ENCODE assay signal across 10 cellular contexts in genomic region chr12:52279683-52280318, GRCh38. TPM values are rescaled to one million over a fixed set of nuclear protein-coding genes. Genes with fewer than 3 reads are reported as not detected.
A peak's percentile ranks its signal among the peaks of the same experiment; 100 is the strongest.
DNase-seq lines count a peak whose midpoint lies in the region; ATAC-seq, FAIRE-seq and TF ChIP-seq lines count a peak whose summit lies in the region.
"Had no signal": no experiment of that assay in that cellular context is flagged by ENCODE, and none has a peak within 500 bp of the region (broad histone marks: within the 10 kb centered on the region; RNA-seq: fewer than 3 reads in every experiment).

No MANE protein-coding gene starts in this region.

- no peaks in the 10 kb centered on the region for H4K20me1 ChIP-seq in astrocyte (ENCODE audit: insufficient read depth, low read length)

- peak overlapping the region; percentile 34 for H3K4me3 Mint-ChIP-seq in astrocyte (ENCODE audit: unreplicated experiment)
- H3K4me3 Mint-ChIP-seq in activated T-helper 17 cell treated with anti-CD3 and anti-CD28 coated beads, Interleukin-2, amount 50 U/mL, for 72 hours: no peak overlapping the region
- H3K4me3 Mint-ChIP-seq: activated CD4-positive, alpha-beta memory T cell treated with anti-CD3 and anti-CD28 coated beads, Interleukin-2, amount 10 ng/mL, durations not matched to agents 7 days and 5 days had no signal

- DNase-seq in HK-2 (ENCODE audit: unreplicated experiment) (peak; percentile 56), astrocyte (ENCODE audit: low read depth) (peak; percentile 66), kidney epithelial cell (ENCODE audit: low read depth) (peak; percentile 64), HUDEP-2 (lab: John Stamatoyannopoulos, UW; ENCODE audit: unreplicated experiment in 76 of 76) (no peak), frontal cortex (ENCODE audit: low spot score in 2 of 2) (no peak), BE2C (no peak)

- no peak for TF ChIP-seq CTCF in astrocyte (IDR thresholded peaks at IDR 0.05; ENCODE audit: insufficient read depth, low read depth, low read length)
- TF ChIP-seq CTCF in kidney epithelial cell (IDR thresholded peaks at IDR 0.05; ENCODE audit: insufficient read depth, low read length, poor library complexity, severe bottlenecking): no peak
- TF ChIP-seq CTCF in BE2C (IDR thresholded peaks at IDR 0.05; ENCODE audit: low read depth, low read length): no peak

- H3K27ac ChIP-seq in astrocyte (ENCODE audit: low read depth, low read length): peak overlapping the region; percentile 96
- H3K27ac ChIP-seq in temporal lobe (ENCODE audit: low read depth, low read length): peak overlapping the region; percentile 27

- peaks cover 35% of the 10 kb centered on the region for H3K27me3 Mint-ChIP-seq in astrocyte (ENCODE audit: low read depth, unreplicated experiment)
- H3K27me3 Mint-ChIP-seq in activated T-helper 17 cell treated with anti-CD3 and anti-CD28 coated beads, Interleukin-2, amount 50 U/mL, for 72 hours: peaks cover 18% of the 10 kb centered on the region

- no peaks in the 10 kb centered on the region for H3K9me3 ChIP-seq in astrocyte (ENCODE audit: insufficient read depth, low read depth, low read length)
- H3K9me3 ChIP-seq in BE2C: no peaks in the 10 kb centered on the region
- H3K9me3 ChIP-seq: heart left ventricle had no signal

- H3K27me3 ChIP-seq in astrocyte (ENCODE audit: insufficient read depth, low read length): no peaks in the 10 kb centered on the region
- H3K27me3 ChIP-seq in kidney epithelial cell (ENCODE audit: control insufficient read depth, insufficient read depth, low read length): no peaks in the 10 kb centered on the region
- H3K27me3 ChIP-seq in BE2C: no peaks in the 10 kb centered on the region

- peaks cover 35% of the 10 kb centered on the region for H3K4me1 ChIP-seq in astrocyte (ENCODE audit: insufficient read depth, low read length)
- no peaks in the 10 kb centered on the region for H3K4me1 ChIP-seq in BE2C

- H2AFZ ChIP-seq in astrocyte (ENCODE audit: low read depth, low read length): peak overlapping the region; percentile 80

- peak overlapping the region; percentile 84 for H3K4me2 ChIP-seq in astrocyte (ENCODE audit: low read length)

- no peaks in the 10 kb centered on the region for H3K36me3 Mint-ChIP-seq in astrocyte (ENCODE audit: low read depth, unreplicated experiment)
- H3K36me3 Mint-ChIP-seq in activated T-helper 17 cell treated with anti-CD3 and anti-CD28 coated beads, Interleukin-2, amount 50 U/mL, for 72 hours (ENCODE audit: low read depth): no peaks in the 10 kb centered on the region

- peaks cover 4% of the 10 kb centered on the region for H3K9me3 Mint-ChIP-seq in astrocyte (ENCODE audit: unreplicated experiment)
- no peaks in the 10 kb centered on the region for H3K9me3 Mint-ChIP-seq in activated T-helper 17 cell treated with anti-CD3 and anti-CD28 coated beads, Interleukin-2, amount 50 U/mL, for 72 hours
- H3K9me3 Mint-ChIP-seq: activated CD4-positive, alpha-beta memory T cell treated with anti-CD3 and anti-CD28 coated beads, Interleukin-2, amount 10 ng/mL, durations not matched to agents 7 days and 5 days had no signal

- H3K27ac Mint-ChIP-seq in astrocyte (ENCODE audit: unreplicated experiment): peak overlapping the region; percentile 97
- no peak overlapping the region for H3K27ac Mint-ChIP-seq in activated T-helper 17 cell treated with anti-CD3 and anti-CD28 coated beads, Interleukin-2, amount 50 U/mL, for 72 hours
- H3K27ac Mint-ChIP-seq: activated CD4-positive, alpha-beta memory T cell treated with anti-CD3 and anti-CD28 coated beads, Interleukin-2, amount 10 ng/mL, durations not matched to agents 7 days and 5 days had no signal

- H3K9ac ChIP-seq in astrocyte (ENCODE audit: low read length): peak overlapping the region; percentile 83

- no peaks in the 10 kb centered on the region for H3K79me2 ChIP-seq in astrocyte (ENCODE audit: insufficient read depth, low read length)

- FAIRE-seq in astrocyte (lab: Jason Lieb, UNC): peak; percentile 52
- FAIRE-seq in frontal cortex (lab: Jason Lieb, UNC): no peak

- H3K4me1 Mint-ChIP-seq in astrocyte (ENCODE audit: low read depth, unreplicated experiment): peaks cover 40% of the 10 kb centered on the region
- no peaks in the 10 kb centered on the region for H3K4me1 Mint-ChIP-seq in activated T-helper 17 cell treated with anti-CD3 and anti-CD28 coated beads, Interleukin-2, amount 50 U/mL, for 72 hours

- ATAC-seq in activated T-helper 17 cell treated with anti-CD3 and anti-CD28 coated beads, Interleukin-2, amount 50 U/mL, for 72 hours (replicated peaks): no peak

- H3K36me3 ChIP-seq in astrocyte (ENCODE audit: insufficient read depth, low read length) (no peaks in the 10 kb centered on the region), kidney epithelial cell (ENCODE audit: control insufficient read depth, insufficient read depth, low read length) (no peaks in the 10 kb centered on the region), BE2C (no peaks in the 10 kb centered on the region)
- H3K36me3 ChIP-seq: heart left ventricle had no signal

- H3K4me3 ChIP-seq in astrocyte (ENCODE audit: insufficient read depth, low read depth, low read length) (no peak overlapping the region), kidney epithelial cell (ENCODE audit: low read depth, low read length) (no peak overlapping the region), BE2C (ENCODE audit: low read depth, low read length) (no peak overlapping the region)
- H3K4me3 ChIP-seq: heart left ventricle had no signal

RNA-seq across cellular contexts. Expression of gene KRT86, which starts 5.4 kb away (rescaled TPM):
- total RNA-seq in astrocyte (0.24 and 0.43 TPM in 2 replicates), kidney epithelial cell (6.9 and 9.2 TPM in 2 replicates), temporal lobe (under 0.01 TPM), frontal cortex (under 0.01 TPM)
- total RNA-seq in activated T-helper 17 cell treated with anti-CD3 and anti-CD28 coated beads, Interleukin-2, amount 50 U/mL, for 72 hours: 1 to 10 TPM in 1 of 2 donors, under 1 TPM in 1; 0.56 to 2.1 TPM
- polyA plus RNA-seq in BE2C (2012; ENCODE audit: insufficient read depth, insufficient read length, low read depth): 0.57 TPM
- total RNA-seq: heart left ventricle had no signal
- polyA plus RNA-seq: heart left ventricle had no signal

RNA-seq across cellular contexts. Expression of gene KRT81, which starts 11.5 kb away (rescaled TPM):
- 1.2 TPM in 2 replicates for total RNA-seq in astrocyte
- total RNA-seq in kidney epithelial cell: 239 and 244 TPM in 2 replicates
- total RNA-seq in temporal lobe: not detected
- not detected for total RNA-seq in activated T-helper 17 cell treated with anti-CD3 and anti-CD28 coated beads, Interleukin-2, amount 50 U/mL, for 72 hours
- not detected for total RNA-seq in frontal cortex
- polyA plus RNA-seq in BE2C (2012; ENCODE audit: insufficient read depth, insufficient read length, low read depth): 0.90 TPM
- total RNA-seq: activated CD4-positive, alpha-beta memory T cell treated with anti-CD3 and anti-CD28 coated beads, Interleukin-2, amount 10 ng/mL, durations not matched to agents 7 days and 5 days; heart left ventricle had no signal
- polyA plus RNA-seq: heart left ventricle had no signal

RNA-seq across cellular contexts. Expression of gene KRT83, which starts 41.4 kb away (rescaled TPM):
- not detected in 2 replicates for total RNA-seq in astrocyte
- not detected in 2 replicates for total RNA-seq in kidney epithelial cell
- total RNA-seq in temporal lobe: not detected
- not detected for total RNA-seq in activated T-helper 17 cell treated with anti-CD3 and anti-CD28 coated beads, Interleukin-2, amount 50 U/mL, for 72 hours
- not detected for total RNA-seq in frontal cortex
- not detected for polyA plus RNA-seq in BE2C (2012; ENCODE audit: insufficient read depth, insufficient read length, low read depth)
- total RNA-seq: activated CD4-positive, alpha-beta memory T cell treated with anti-CD3 and anti-CD28 coated beads, Interleukin-2, amount 10 ng/mL, durations not matched to agents 7 days and 5 days; heart left ventricle had no signal
- polyA plus RNA-seq: heart left ventricle had no signal

RNA-seq across cellular contexts. Expression of gene KRT7, which starts 46.8 kb away (rescaled TPM):
- total RNA-seq in astrocyte (97.6 and 149 TPM in 2 replicates), kidney epithelial cell (1,242 and 1,355 TPM in 2 replicates), temporal lobe (not detected), frontal cortex (not detected)
- 10 to 100 TPM in 1 of 2 donors, 1 to 10 TPM in 1; 7.6 to 12.5 TPM for total RNA-seq in activated T-helper 17 cell treated with anti-CD3 and anti-CD28 coated beads, Interleukin-2, amount 50 U/mL, for 72 hours
- 1.7 TPM for polyA plus RNA-seq in BE2C (2012; ENCODE audit: insufficient read depth, insufficient read length, low read depth)

Comparison
In these comparisons a context has a peak if more than half of its experiments do, and no peak if none do; other contexts are left out.
1. DNase-seq: peak in HK-2 (single experiment), astrocyte (single experiment) and kidney epithelial cell (single experiment); none in HUDEP-2 (0 of 76), frontal cortex (0 of 2) and BE2C (single experiment).
2. RNA of gene KRT81, which starts 11.5 kb away (total RNA-seq): 239 to 244 TPM in kidney epithelial cell; 1.2 TPM in astrocyte, not detected in temporal lobe (single experiment), not detected in activated T-helper 17 cell treated with anti-CD3 and anti-CD28 coated beads, Interleukin-2, amount 50 U/mL, for 72 hours and not detected in frontal cortex (single experiment); every median in the first group is over 100 times any median in the second.